ENCODE assay signal across 18 cellular contexts in genomic region chr5:122523776-122524175, GRCh38.
"Had no signal": no experiment of that assay in that cellular context is flagged by ENCODE, and none has a peak within 500 bp of the region (broad histone marks: within the 10 kb centered on the region; RNA-seq: fewer than 3 reads in every experiment).

No MANE protein-coding gene starts in this region.

- FAIRE-seq: keratinocyte had no signal

- H3K4me1 ChIP-seq: gastroesophageal sphincter, suprapubic skin, tibial artery, upper lobe of left lung, uterus had no signal

- H3K36me3 ChIP-seq: gastroesophageal sphincter, suprapubic skin, tibial artery, upper lobe of left lung, uterus had no signal

- H3K4me3 ChIP-seq: dorsolateral prefrontal cortex, gastroesophageal sphincter, mucosa of descending colon, smooth muscle cell, suprapubic skin, tibial artery, upper lobe of left lung, uterus had no signal

- H3K9me3 ChIP-seq: gastroesophageal sphincter, mucosa of descending colon, suprapubic skin, tibial artery, upper lobe of left lung, uterus had no signal

- DNase-seq: cortex of kidney; dorsolateral prefrontal cortex; effector CD8-positive, alpha-beta T cell; glutamatergic neuron; left colon; mucosa of descending colon; naive thymus-derived CD8-positive, alpha-beta T cell; right cardiac atrium; stimulated activated CD4-positive, alpha-beta T cell treated with anti-CD3 and anti-CD28 coated beads, Interleukin-4, amount 100 ng/mL, for 1 hour; stimulated activated CD8-positive, alpha-beta memory T cell treated with anti-CD3 and anti-CD28 coated beads, Interleukin-4, amount 100 ng/mL, for 48 hours; stimulated activated naive CD8-positive, alpha-beta T cell treated with anti-CD3 and anti-CD28 coated beads, Interleukin-15, Interleukin-2, amounts not matched to agents 100 U/mL and 50 U/mL, for 24 hours; tibial artery; upper lobe of left lung; uterus had no signal

- H3K4me2 ChIP-seq: smooth muscle cell had no signal

- H3K27ac ChIP-seq: dorsolateral prefrontal cortex, gastroesophageal sphincter, suprapubic skin, tibial artery, upper lobe of left lung, uterus had no signal

- H3K27me3 ChIP-seq: gastroesophageal sphincter, suprapubic skin, tibial artery, upper lobe of left lung, uterus had no signal
